15 cellular contexts compared by ENCODE assay signal in genomic region chr3:196193738-196194541, GRCh38. TPM values are rescaled to one million over a fixed set of nuclear protein-coding genes. Genes with fewer than 3 reads are reported as not detected.
DNase-seq lines count a peak whose midpoint lies in the region; ATAC-seq and TF ChIP-seq lines count a peak whose summit lies in the region.
"Had no signal": no experiment of that assay in that cellular context is flagged by ENCODE, and none has a peak within 500 bp of the region (broad histone marks: within the 10 kb centered on the region; RNA-seq: fewer than 3 reads in every experiment).

No MANE protein-coding gene starts in this region.

- WGBS in adrenal gland, 4 donors: 41 to 66% (median 51%) methylated on average over 4 to 13 of the region's 13 CpGs
- WGBS in lung, 2 donors: 42 to 52% methylated on average over 13 of the region's 13 CpGs

- POLR2A ChIA-PET in WTC11 (lab: Charles Lee): no interaction called here

- H3K27ac ChIP-seq in adrenal gland (peak overlapping the region in 2 of 5 donors; percentile 0 to 24), lung (ENCODE audit: low read depth in 1 of 2, low read length in 1 of 2) (peak overlapping the region; percentile 23 to 24)
- H3K27ac ChIP-seq: esophagus muscularis mucosa had no signal

- H3K4me3 ChIP-seq in adrenal gland (no peak overlapping the region), lung (no peak overlapping the region)
- H3K4me3 ChIP-seq: esophagus muscularis mucosa had no signal

- intact Hi-C loops in adrenal gland (cut with DNase I): no loop called here

- H3K9me3 ChIP-seq in adrenal gland (replicated peaks in 1 of 3): no peaks in the 10 kb centered on the region
- H3K9me3 ChIP-seq in lung (ENCODE audit: control insufficient read depth in 2 of 2, insufficient read depth in 1 of 2, low read length in 1 of 2): no peaks in the 10 kb centered on the region
- H3K9me3 ChIP-seq: esophagus muscularis mucosa had no signal

- H3K27me3 Mint-ChIP-seq in stimulated activated naive CD8-positive, alpha-beta T cell treated with anti-CD3 and anti-CD28 coated beads, Interleukin-15, Interleukin-2, amounts not matched to agents 100 ng/mL and 50 ng/mL, for 24 hours: no peaks in the 10 kb centered on the region
- H3K27me3 Mint-ChIP-seq in WTC11 (ENCODE audit: low read depth): no peaks in the 10 kb centered on the region
- H3K27me3 Mint-ChIP-seq: activated naive CD8-positive, alpha-beta T cell had no signal

- CTCF ChIA-PET in WTC11 (lab: Charles Lee): interaction anchor here (0.6 to 1.2 kb wide), 2 partner anchors 14 to 86 kb away, joined by 3 read pairs; no protein-coding TSS in a partner anchor

- TF ChIP-seq POLR2A in adrenal gland (IDR thresholded peaks at IDR 0.05): no peak

- H3K4me3 Mint-ChIP-seq in stimulated activated naive CD8-positive, alpha-beta T cell treated with anti-CD3 and anti-CD28 coated beads, Interleukin-15, Interleukin-2, amounts not matched to agents 100 ng/mL and 50 ng/mL, for 24 hours: no peak overlapping the region
- no peak overlapping the region for H3K4me3 Mint-ChIP-seq in WTC11
- H3K4me3 Mint-ChIP-seq: activated naive CD8-positive, alpha-beta T cell had no signal

- peaks cover 58% of the 10 kb centered on the region for H3K4me1 Mint-ChIP-seq in stimulated activated naive CD8-positive, alpha-beta T cell treated with anti-CD3 and anti-CD28 coated beads, Interleukin-15, Interleukin-2, amounts not matched to agents 100 ng/mL and 50 ng/mL, for 24 hours (ENCODE audit: low read depth)
- peaks cover 7% of the 10 kb centered on the region for H3K4me1 Mint-ChIP-seq in WTC11

- H3K9me3 Mint-ChIP-seq in stimulated activated naive CD8-positive, alpha-beta T cell treated with anti-CD3 and anti-CD28 coated beads, Interleukin-15, Interleukin-2, amounts not matched to agents 100 ng/mL and 50 ng/mL, for 24 hours: no peaks in the 10 kb centered on the region
- H3K9me3 Mint-ChIP-seq in WTC11: no peaks in the 10 kb centered on the region

- H3K4me1 ChIP-seq in adrenal gland (replicated peaks in 1 of 2) (peaks cover 0 to 13% of the 10 kb centered on the region in 2 donors), lung (ENCODE audit: control insufficient read depth in 2 of 2, insufficient read depth in 2 of 2, low read length in 2 of 2) (peaks cover 0 to 3% of the 10 kb centered on the region in 2 donors)

- no peak for DNase-seq in stimulated activated naive CD8-positive, alpha-beta T cell treated with anti-CD3 and anti-CD28 coated beads, Interleukin-15, Interleukin-2, amounts not matched to agents 100 U/mL and 50 U/mL, for 24 hours
- DNase-seq in adrenal gland (peak; percentile 47 to 90 (median 82)), lung (ENCODE audit: low spot score) (no peak), DMS53 treated with DMSO at 0.1 percent for 48 hours (lab: John Stamatoyannopoulos, UW; ENCODE audit: unreplicated experiment) (no peak), NCI-H2107 treated with DMSO at 0.1 percent for 48 hours (lab: John Stamatoyannopoulos, UW; ENCODE audit: unreplicated experiment) (no peak), EL (no peak), WTC11 (ENCODE audit: low spot score) (no peak)
- DNase-seq: mammary epithelial cell; NCI-H2081; stimulated activated CD4-positive, alpha-beta T cell treated with anti-CD3 and anti-CD28 coated beads, Interleukin-15, amount 100 ng/mL, for 24 hours; SW 1271 had no signal

- H3K36me3 Mint-ChIP-seq in stimulated activated naive CD8-positive, alpha-beta T cell treated with anti-CD3 and anti-CD28 coated beads, Interleukin-15, Interleukin-2, amounts not matched to agents 100 ng/mL and 50 ng/mL, for 24 hours (ENCODE audit: low read depth): no peaks in the 10 kb centered on the region
- H3K36me3 Mint-ChIP-seq in WTC11: no peaks in the 10 kb centered on the region
- H3K36me3 Mint-ChIP-seq: activated naive CD8-positive, alpha-beta T cell had no signal

- TF ChIP-seq CTCF in adrenal gland (IDR thresholded peaks at IDR 0.05) (no peak), lung (IDR thresholded peaks at IDR 0.05; ENCODE audit: control extremely low read depth, extremely low read depth) (no peak), WTC11 (IDR thresholded peaks at IDR 0.05) (no peak)

- H3K27me3 ChIP-seq in adrenal gland (no peaks in the 10 kb centered on the region), lung (ENCODE audit: control insufficient read depth, insufficient read depth) (no peaks in the 10 kb centered on the region)
- H3K27me3 ChIP-seq: esophagus muscularis mucosa had no signal

- ATAC-seq in stimulated activated naive CD8-positive, alpha-beta T cell treated with anti-CD3 and anti-CD28 coated beads, Interleukin-15, Interleukin-2, amounts not matched to agents 100 U/mL and 50 U/mL, for 24 hours: no peak
- ATAC-seq in lung (ENCODE audit: insufficient read depth, low FRiP score): no peak
- no peak for ATAC-seq in WTC11

- peak overlapping the region; percentile 94 for H3K27ac Mint-ChIP-seq in stimulated activated naive CD8-positive, alpha-beta T cell treated with anti-CD3 and anti-CD28 coated beads, Interleukin-15, Interleukin-2, amounts not matched to agents 100 ng/mL and 50 ng/mL, for 24 hours
- H3K27ac Mint-ChIP-seq in WTC11: no peak overlapping the region
- H3K27ac Mint-ChIP-seq: activated naive CD8-positive, alpha-beta T cell had no signal

- H3K36me3 ChIP-seq in adrenal gland (replicated peaks in 1 of 2): no peaks in the 10 kb centered on the region
- no peaks in the 10 kb centered on the region for H3K36me3 ChIP-seq in lung (ENCODE audit: control insufficient read depth in 2 of 2, insufficient read depth in 2 of 2, low read length in 2 of 2)
- H3K36me3 ChIP-seq: esophagus muscularis mucosa had no signal

TF ChIP-seq in WTC11, 78 proteins besides CTCF, POLR2A, EP300 and RAD21:
- no peak for TF ChIP-seq GRHL2 (CRISPR knock-in tag; IDR thresholded peaks at IDR 0.05; ENCODE audit: insufficient replicate concordance, severe bottlenecking)
- no peak for TF ChIP-seq SMAD4 (CRISPR knock-in tag; IDR thresholded peaks at IDR 0.05)
- TF ChIP-seq GABPB1 (CRISPR knock-in tag; IDR thresholded peaks at IDR 0.05): no peak
- no peak for TF ChIP-seq ETV6 (CRISPR knock-in tag; IDR thresholded peaks at IDR 0.05)
- no peak for TF ChIP-seq MYBL2 (CRISPR knock-in tag; IDR thresholded peaks at IDR 0.05)
- TF ChIP-seq OVOL2 (CRISPR knock-in tag; IDR thresholded peaks at IDR 0.05; ENCODE audit: borderline replicate concordance): no peak
- no peak for TF ChIP-seq ZNF396 (CRISPR knock-in tag; IDR thresholded peaks at IDR 0.05; ENCODE audit: borderline replicate concordance)
- no peak for TF ChIP-seq SP1 (CRISPR knock-in tag; conservative IDR thresholded peaks at IDR 0.05)
- no peak for TF ChIP-seq NFE2L1 (CRISPR knock-in tag; IDR thresholded peaks at IDR 0.05)
- TF ChIP-seq ZMAT4 (CRISPR knock-in tag; IDR thresholded peaks at IDR 0.05): no peak
- no peak for TF ChIP-seq ZBTB43 (CRISPR knock-in tag; IDR thresholded peaks at IDR 0.05)
TF ChIP-seq in WTC11: peak in this region for 0.

RNA-seq across cellular contexts. Expression of gene ZDHHC19, which starts 17.3 kb away (rescaled TPM):
- total RNA-seq in adrenal gland (10 to 100 TPM in 3 of 8 donors, 1 to 10 TPM in 4, not detected in 1; 3.0 to 26.0 (median 5.0) TPM), lung (1 to 10 TPM; 1.1 to 5.4 TPM), WTC11 (2021) (4.4 to 5.2 TPM (median 4.5 TPM) in 3 replicates)
- polyA plus RNA-seq in adrenal gland (10 to 100 TPM in 1 of 3 donors, 1 to 10 TPM in 2; 5.9 to 59.2 (median 7.4) TPM), lung (10 to 100 TPM in 1 of 2 donors, 1 to 10 TPM in 1; 2.6 to 18.9 TPM)
- total RNA-seq: esophagus muscularis mucosa, mammary epithelial cell, subcutaneous adipose tissue had no signal
- polyA plus RNA-seq: mammary epithelial cell had no signal

RNA-seq across cellular contexts. Expression of gene SLC51A, which starts 22.4 kb away (rescaled TPM):
- total RNA-seq in adrenal gland (10 to 100 TPM in 4 of 8 donors, 1 to 10 TPM in 4; 1.2 to 73.1 (median 10.4) TPM), lung (1 to 10 TPM; 1.1 to 2.8 TPM), WTC11 (2021) (6.9 to 8.4 TPM (median 7.6 TPM) in 3 replicates)
- polyA plus RNA-seq in adrenal gland (10 to 100 TPM in 2 of 3 donors, 1 to 10 TPM in 1; 3.7 to 45.5 (median 35.0) TPM), lung (1 to 10 TPM in 1 of 2 donors, under 1 TPM in 1; 0.73 to 7.2 TPM)
- total RNA-seq: esophagus muscularis mucosa, mammary epithelial cell, subcutaneous adipose tissue had no signal
- polyA plus RNA-seq: mammary epithelial cell had no signal

Comparison
In these comparisons a context has a peak if more than half of its experiments do, and no peak if none do; other contexts are left out.
1. DNase-seq: peak in adrenal gland (7 of 7); none in stimulated activated naive CD8-positive, alpha-beta T cell treated with anti-CD3 and anti-CD28 coated beads, Interleukin-15, Interleukin-2, amounts not matched to agents 100 U/mL and 50 U/mL, for 24 hours (single experiment), lung (single experiment), DMS53 treated with DMSO at 0.1 percent for 48 hours (single experiment), NCI-H2107 treated with DMSO at 0.1 percent for 48 hours (single experiment), EL (single experiment) and WTC11 (single experiment).